ENCODE assay signal across 20 cellular contexts in the genomic region with DNA sequence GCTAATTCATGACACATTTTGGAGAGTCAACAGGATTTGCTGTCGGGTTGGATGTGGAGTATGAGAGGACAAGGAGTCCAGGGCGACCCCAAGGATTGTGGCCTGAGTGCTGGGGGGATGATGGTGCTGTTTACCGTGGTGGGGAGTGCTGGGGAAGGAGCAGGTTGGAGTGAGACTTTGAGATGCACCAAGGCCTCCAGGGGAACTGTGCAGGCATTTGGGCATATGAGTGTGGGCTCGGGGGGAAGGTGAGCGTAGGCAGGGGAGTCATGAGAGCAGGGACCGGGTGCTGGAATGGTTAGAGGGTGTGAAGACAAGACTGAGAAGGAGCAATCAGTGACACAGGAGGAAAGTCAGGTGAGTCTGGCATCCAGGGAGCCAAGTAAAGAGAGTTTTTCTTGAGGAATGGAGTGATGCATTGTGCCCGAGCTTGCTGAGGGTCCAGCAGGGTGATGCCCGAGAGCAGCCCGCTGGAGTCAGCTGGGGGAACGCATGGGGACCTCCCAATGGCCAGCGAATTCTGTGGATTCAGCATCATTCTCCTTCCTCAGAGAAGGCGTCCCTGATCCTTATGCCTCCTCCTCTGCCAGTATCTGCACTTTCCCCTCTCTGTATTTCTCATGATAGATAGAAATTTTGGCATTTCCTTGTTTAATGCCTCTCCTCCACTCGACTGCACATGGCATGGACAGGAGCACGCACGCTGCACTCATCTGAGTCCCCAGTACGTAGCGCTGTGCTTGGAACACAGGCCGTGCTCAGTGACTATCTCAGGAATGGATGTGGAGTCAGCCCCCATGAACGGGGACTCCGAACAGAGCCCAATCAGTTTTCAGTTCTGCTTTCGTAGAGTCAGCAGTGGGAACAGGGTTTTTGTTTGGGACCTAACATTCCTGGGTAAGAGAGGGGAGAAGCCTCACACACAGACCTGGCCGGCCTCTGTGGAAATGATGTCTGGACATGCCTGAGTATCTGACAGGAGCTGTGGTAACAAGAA. TPM values are rescaled to one million over a fixed set of nuclear protein-coding genes. Genes with fewer than 3 reads are reported as not detected.
DNase-seq lines count a peak whose midpoint lies in the region; ATAC-seq, FAIRE-seq and TF ChIP-seq lines count a peak whose summit lies in the region.
"Had no signal": no experiment of that assay in that cellular context is flagged by ENCODE, and none has a peak within 500 bp of the region (broad histone marks: within the 10 kb centered on the region; RNA-seq: fewer than 3 reads in every experiment).

No MANE protein-coding gene starts in this region.

- H3K27ac ChIP-seq in osteoblast (ENCODE audit: low read depth, low read length): no peak overlapping the region
- H3K27ac ChIP-seq in brain microvascular endothelial cell: no peak overlapping the region
- H3K27ac ChIP-seq: C4-2B, GM23248, PC-9 had no signal

- no peaks in the 10 kb centered on the region for H3K9me3 Mint-ChIP-seq in activated CD4-positive, alpha-beta T cell treated with anti-CD3 and anti-CD28 coated beads, Interleukin-2, amount 10 ng/mL, durations not matched to agents 7 days and 5 days
- H3K9me3 Mint-ChIP-seq in activated naive CD8-positive, alpha-beta T cell treated with anti-CD3 and anti-CD28 coated beads, Interleukin-2, amount 50 U/mL, for 24 hours: no peaks in the 10 kb centered on the region

- H3K9me3 ChIP-seq in T-helper 17 cell (ENCODE audit: control insufficient read depth, low read length, poor library complexity, severe bottlenecking) (no peaks in the 10 kb centered on the region), osteoblast (ENCODE audit: low read depth, low read length) (no peaks in the 10 kb centered on the region)
- H3K9me3 ChIP-seq: Caco-2 had no signal

- no peak overlapping the region for H3K4me3 Mint-ChIP-seq in activated CD4-positive, alpha-beta T cell treated with anti-CD3 and anti-CD28 coated beads, Interleukin-2, amount 10 ng/mL, durations not matched to agents 7 days and 5 days
- H3K4me3 Mint-ChIP-seq in T-helper 17 cell: peak overlapping the region; percentile 67
- H3K4me3 Mint-ChIP-seq in activated naive CD8-positive, alpha-beta T cell treated with anti-CD3 and anti-CD28 coated beads, Interleukin-2, amount 50 U/mL, for 24 hours: no peak overlapping the region

- no peaks in the 10 kb centered on the region for H4K20me1 ChIP-seq in osteoblast (ENCODE audit: insufficient read depth, low read length)

- H3K4me3 ChIP-seq in osteoblast (ENCODE audit: insufficient read depth, low read length) (no peak overlapping the region), brain microvascular endothelial cell (ENCODE audit: low read depth, low read length) (no peak overlapping the region)
- H3K4me3 ChIP-seq: GM23248, PC-9 had no signal

- H3K27ac Mint-ChIP-seq in activated CD4-positive, alpha-beta T cell treated with anti-CD3 and anti-CD28 coated beads, Interleukin-2, amount 10 ng/mL, durations not matched to agents 7 days and 5 days: peak overlapping the region; percentile 46
- H3K27ac Mint-ChIP-seq in T-helper 17 cell: no peak overlapping the region
- no peak overlapping the region for H3K27ac Mint-ChIP-seq in activated naive CD8-positive, alpha-beta T cell treated with anti-CD3 and anti-CD28 coated beads, Interleukin-2, amount 50 U/mL, for 24 hours

- H3K36me3 Mint-ChIP-seq in activated CD4-positive, alpha-beta T cell treated with anti-CD3 and anti-CD28 coated beads, Interleukin-2, amount 10 ng/mL, durations not matched to agents 7 days and 5 days (ENCODE audit: low read depth): no peaks in the 10 kb centered on the region
- peaks cover 6% of the 10 kb centered on the region for H3K36me3 Mint-ChIP-seq in T-helper 17 cell (ENCODE audit: low read depth)
- no peaks in the 10 kb centered on the region for H3K36me3 Mint-ChIP-seq in activated naive CD8-positive, alpha-beta T cell treated with anti-CD3 and anti-CD28 coated beads, Interleukin-2, amount 50 U/mL, for 24 hours (ENCODE audit: low read depth)

- no peak overlapping the region for H3K4me2 ChIP-seq in osteoblast (ENCODE audit: insufficient read depth, low read length)
- H3K4me2 ChIP-seq: PC-9 had no signal

- no peak for FAIRE-seq in D721Med (lab: Jason Lieb, UNC)
- FAIRE-seq: A204.1, HTR-8/SVneo had no signal

- peaks cover 26% of the 10 kb centered on the region for H3K27me3 Mint-ChIP-seq in activated CD4-positive, alpha-beta T cell treated with anti-CD3 and anti-CD28 coated beads, Interleukin-2, amount 10 ng/mL, durations not matched to agents 7 days and 5 days
- peaks cover 82% of the 10 kb centered on the region for H3K27me3 Mint-ChIP-seq in T-helper 17 cell
- H3K27me3 Mint-ChIP-seq in activated naive CD8-positive, alpha-beta T cell treated with anti-CD3 and anti-CD28 coated beads, Interleukin-2, amount 50 U/mL, for 24 hours: peaks cover 26% of the 10 kb centered on the region

- CTCF ChIA-PET in activated CD4-positive, alpha-beta T cell treated with anti-CD3 and anti-CD28 coated beads, Interleukin-2, amount 10 ng/mL, durations not matched to agents 7 days and 5 days (lab: Charles Lee): no interaction called here

- POLR2A ChIA-PET in activated CD4-positive, alpha-beta T cell treated with anti-CD3 and anti-CD28 coated beads, Interleukin-2, amount 10 ng/mL, durations not matched to agents 7 days and 5 days (lab: Charles Lee): no interaction called here

- no peaks in the 10 kb centered on the region for H3K4me1 ChIP-seq in osteoblast (ENCODE audit: insufficient read depth, low read length)
- H3K4me1 ChIP-seq: Caco-2 had no signal

- no peak for ATAC-seq in T-helper 17 cell
- no peak for ATAC-seq in activated naive CD8-positive, alpha-beta T cell treated with anti-CD3 and anti-CD28 coated beads, Interleukin-2, amount 50 U/mL, for 24 hours

- H3K27me3 ChIP-seq in osteoblast (ENCODE audit: insufficient read depth, low read length) (peaks cover 65% of the 10 kb centered on the region), brain microvascular endothelial cell (replicated peaks) (peaks cover 26% of the 10 kb centered on the region)

- H3K4me1 Mint-ChIP-seq in activated CD4-positive, alpha-beta T cell treated with anti-CD3 and anti-CD28 coated beads, Interleukin-2, amount 10 ng/mL, durations not matched to agents 7 days and 5 days: no peaks in the 10 kb centered on the region
- peaks cover 10% of the 10 kb centered on the region for H3K4me1 Mint-ChIP-seq in T-helper 17 cell
- no peaks in the 10 kb centered on the region for H3K4me1 Mint-ChIP-seq in activated naive CD8-positive, alpha-beta T cell treated with anti-CD3 and anti-CD28 coated beads, Interleukin-2, amount 50 U/mL, for 24 hours

- H3K36me3 ChIP-seq in osteoblast (ENCODE audit: insufficient read depth, low read length) (no peaks in the 10 kb centered on the region), brain microvascular endothelial cell (replicated peaks) (no peaks in the 10 kb centered on the region)

- TF ChIP-seq CTCF in osteoblast (IDR thresholded peaks at IDR 0.05; ENCODE audit: extremely low read depth, low read depth, low read length) (no peak), D721Med (IDR thresholded peaks at IDR 0.05; ENCODE audit: insufficient read depth, missing control alignments) (no peak), brain microvascular endothelial cell (IDR thresholded peaks at IDR 0.05; ENCODE audit: low read depth, low read length, missing control alignments) (no peak)

- no peaks in the 10 kb centered on the region for H3K79me2 ChIP-seq in osteoblast (ENCODE audit: insufficient read depth, low read length)

- DNase-seq in activated CD4-positive, alpha-beta T cell treated with anti-CD3 and anti-CD28 coated beads, Interleukin-2, amount 10 ng/mL, durations not matched to agents 7 days and 5 days: no peak
- DNase-seq in activated CD4-positive, alpha-beta T cell treated with anti-CD3 and anti-CD28 coated beads, Interleukin-2, amount 50 U/mL, for 48 hours: no peak
- DNase-seq in T-helper 17 cell: no peak
- DNase-seq in epidermal melanocyte (ENCODE audit: insufficient read length, low spot score): peak; percentile 11
- peak; percentile 75 for DNase-seq in osteoblast (ENCODE audit: insufficient read length, low spot score, missing footprints)
- no peak for DNase-seq in activated naive CD8-positive, alpha-beta T cell treated with anti-CD3 and anti-CD28 coated beads, Interleukin-2, amount 50 U/mL, for 24 hours
- DNase-seq in D721Med (ENCODE audit: insufficient read length, low spot score): no peak
- DNase-seq in brain microvascular endothelial cell: no peak
- DNase-seq: Caco-2, GM23248, KBM-7, NCI-H1048, NCI-H146, NCI-H2107, NCI-H345, NCI-H526 treated with DMSO at 0.1 percent for 48 hours, PC-9 had no signal

- in situ Hi-C loops in brain microvascular endothelial cell (cut with HindIII; ENCODE audit: low pct_ligation_motif_present, low sequenced_read_pairs): no loop called here

- no peak overlapping the region for H2AFZ ChIP-seq in osteoblast (ENCODE audit: low read length)
- H2AFZ ChIP-seq: GM23248, PC-9 had no signal

RNA-seq across cellular contexts. Expression of gene ETV3, which starts 52.1 kb away (rescaled TPM):
- total RNA-seq in activated CD4-positive, alpha-beta T cell treated with anti-CD3 and anti-CD28 coated beads, Interleukin-2, amount 10 ng/mL, durations not matched to agents 7 days and 5 days: 10 to 100 TPM; 33.3 to 37.5 TPM
- 10 to 100 TPM; 74.0 to 78.2 TPM for total RNA-seq in T-helper 17 cell
- total RNA-seq in osteoblast: 13.0 and 14.8 TPM in 2 replicates

Comparison
In these comparisons a context has a peak if more than half of its experiments do, and no peak if none do; other contexts are left out.
1. DNase-seq: peak in epidermal melanocyte (single experiment) and osteoblast (single experiment); none in activated CD4-positive, alpha-beta T cell treated with anti-CD3 and anti-CD28 coated beads, Interleukin-2, amount 10 ng/mL, durations not matched to agents 7 days and 5 days (single experiment), activated CD4-positive, alpha-beta T cell treated with anti-CD3 and anti-CD28 coated beads, Interleukin-2, amount 50 U/mL, for 48 hours (0 of 2), T-helper 17 cell (0 of 3), activated naive CD8-positive, alpha-beta T cell treated with anti-CD3 and anti-CD28 coated beads, Interleukin-2, amount 50 U/mL, for 24 hours (single experiment), D721Med (single experiment) and brain microvascular endothelial cell (single experiment).